ENCODE assay signal across 5 cellular contexts in genomic region chr4:31949045-31949444, GRCh38.
"Had no signal": no experiment of that assay in that cellular context is flagged by ENCODE, and none has a peak within 500 bp of the region (broad histone marks: within the 10 kb centered on the region; RNA-seq: fewer than 3 reads in every experiment).

No MANE protein-coding gene starts in this region.

- DNase-seq: H9, HCEC 1CT, IMR-90 had no signal

- H3K4me3 ChIP-seq: GM23338, K562 had no signal

- ATAC-seq: GM23338, K562 had no signal
